In genomic region chr2:215967590-215968373, GRCh38 we compare ENCODE assay signal across 20 cellular contexts. TPM values are rescaled to one million over a fixed set of nuclear protein-coding genes. Genes with fewer than 3 reads are reported as not detected.
DNase-seq lines count a peak whose midpoint lies in the region; ATAC-seq and TF ChIP-seq lines count a peak whose summit lies in the region.
"Had no signal": no experiment of that assay in that cellular context is flagged by ENCODE, and none has a peak within 500 bp of the region (broad histone marks: within the 10 kb centered on the region; RNA-seq: fewer than 3 reads in every experiment).

No MANE protein-coding gene starts in this region.

- peaks cover 22% of the 10 kb centered on the region for H3K36me3 Mint-ChIP-seq in activated CD4-positive, alpha-beta T cell treated with anti-CD3 and anti-CD28 coated beads, Interleukin-2, amount 10 ng/mL, durations not matched to agents 24 days and 14 days (ENCODE audit: low read depth)
- H3K36me3 Mint-ChIP-seq in GM23338 (ENCODE audit: low read depth) = peaks cover 28% of the 10 kb centered on the region
- peaks cover 10% of the 10 kb centered on the region for H3K36me3 Mint-ChIP-seq in T-helper 1 cell treated with Interleukin-12 subunit alpha and Interleukin-12 subunit beta and Interleukin-4 antibody, amounts not matched to agents 30 μg/mL and 1 μg/mL, for 36 hours (ENCODE audit: low read depth)

- no peak for TF ChIP-seq CTCF in GM23338 (conservative IDR thresholded peaks at IDR 0.05; ENCODE audit: low read depth in 2 of 2)
- TF ChIP-seq CTCF in foreskin keratinocyte (conservative IDR thresholded peaks at IDR 0.05) = no peak

- H3K36me3 ChIP-seq in GM23338 (ENCODE audit: insufficient read depth) = peaks cover 4% of the 10 kb centered on the region; the same call in 1 of the 2 replicates
- H3K36me3 ChIP-seq: brain microvascular endothelial cell, lower lobe of right lung, MG63, uterus had no signal

- H3K4me3 Mint-ChIP-seq in activated CD4-positive, alpha-beta T cell treated with anti-CD3 and anti-CD28 coated beads, Interleukin-2, amount 10 ng/mL, durations not matched to agents 24 days and 14 days = no peak overlapping the region
- H3K4me3 Mint-ChIP-seq in GM23338 = no peak overlapping the region
- H3K4me3 Mint-ChIP-seq in T-helper 1 cell treated with Interleukin-12 subunit alpha and Interleukin-12 subunit beta and Interleukin-4 antibody, amounts not matched to agents 30 μg/mL and 1 μg/mL, for 36 hours = no peak overlapping the region
- H3K4me3 Mint-ChIP-seq: CD8-positive, alpha-beta T cell had no signal

- intact Hi-C loops in activated CD4-positive, alpha-beta T cell treated with anti-CD3 and anti-CD28 coated beads, Interleukin-2, amount 10 ng/mL, durations not matched to agents 24 days and 14 days (cut with micrococcal nuclease) = no loop called here

- no peaks in the 10 kb centered on the region for H3F3A ChIP-seq in GM23338 (replicated peaks; ENCODE audit: low read depth)

- H3K27ac ChIP-seq in GM23338 (ENCODE audit: low read depth) = no peak overlapping the region; the same call in 1 of the 2 replicates
- H3K27ac ChIP-seq in foreskin keratinocyte = peak overlapping the region; percentile 26
- H3K27ac ChIP-seq: brain microvascular endothelial cell, GM23248, lower lobe of right lung, uterus had no signal

- H3K9me3 Mint-ChIP-seq in activated CD4-positive, alpha-beta T cell treated with anti-CD3 and anti-CD28 coated beads, Interleukin-2, amount 10 ng/mL, durations not matched to agents 24 days and 14 days = peaks cover 14% of the 10 kb centered on the region
- H3K9me3 Mint-ChIP-seq in GM23338 = no peaks in the 10 kb centered on the region; the same call in 1 of the 3 replicates
- peaks cover 8% of the 10 kb centered on the region for H3K9me3 Mint-ChIP-seq in T-helper 1 cell treated with Interleukin-12 subunit alpha and Interleukin-12 subunit beta and Interleukin-4 antibody, amounts not matched to agents 30 μg/mL and 1 μg/mL, for 36 hours
- H3K9me3 Mint-ChIP-seq: CD8-positive, alpha-beta T cell had no signal

- H3K4me1 ChIP-seq in GM23338 (ENCODE audit: insufficient read depth) = no peaks in the 10 kb centered on the region
- peaks cover 18% of the 10 kb centered on the region for H3K4me1 ChIP-seq in foreskin keratinocyte
- H3K4me1 ChIP-seq: lower lobe of right lung, uterus had no signal

- DNase-seq in activated CD4-positive, alpha-beta T cell treated with anti-CD3 and anti-CD28 coated beads, Interleukin-2, amount 10 ng/mL, durations not matched to agents 24 days and 14 days = no peak
- DNase-seq in activated CD4-positive, alpha-beta T cell treated with anti-CD3 and anti-CD28 coated beads for 4 hours = no peak
- DNase-seq in GM23338 (ENCODE audit: low spot score) = no peak
- peak in 1 of 2 donors; percentile 18 for DNase-seq in foreskin keratinocyte
- DNase-seq in NCI-H524 (lab: John Stamatoyannopoulos, UW) = no peak
- DNase-seq: activated naive CD4-positive, alpha-beta T cell treated with anti-CD3 and anti-CD28 coated beads, Interleukin-2, amount 50 U/mL, for 16 hours; brain microvascular endothelial cell; CD8-positive, alpha-beta T cell; DND-41; GM23248; lower lobe of right lung; MG63; naive B cell; NCI-H2029 treated with DMSO at 0.1 percent for 48 hours; NCI-H526 treated with DMSO at 0.1 percent for 48 hours; uterus had no signal

- ATAC-seq in GM23338 (no peak), foreskin keratinocyte (peak; percentile 58), HG02970 (IDR thresholded peaks at IDR 0.05; ENCODE audit: low FRiP score, unreplicated experiment) (no peak), HG03139 (IDR thresholded peaks at IDR 0.05; ENCODE audit: unreplicated experiment) (no peak)
- ATAC-seq: CD8-positive, alpha-beta T cell; lower lobe of right lung had no signal

- peaks cover 62% of the 10 kb centered on the region for H3K79me2 ChIP-seq in GM23338 (replicated peaks; ENCODE audit: insufficient read depth)

- H4K20me1 ChIP-seq in GM23338 (replicated peaks; ENCODE audit: insufficient read depth) = peaks cover 24% of the 10 kb centered on the region

- no peaks in the 10 kb centered on the region for H3K9me2 ChIP-seq in GM23338 (ENCODE audit: insufficient read depth)

- no peak overlapping the region for H2AFZ ChIP-seq in GM23338
- H2AFZ ChIP-seq: GM23248 had no signal

- H3K4me2 ChIP-seq in GM23338 = no peak overlapping the region

- peak overlapping the region; percentile 80 for H3K27ac Mint-ChIP-seq in activated CD4-positive, alpha-beta T cell treated with anti-CD3 and anti-CD28 coated beads, Interleukin-2, amount 10 ng/mL, durations not matched to agents 24 days and 14 days
- peak overlapping the region; percentile 69 for H3K27ac Mint-ChIP-seq in GM23338
- peak overlapping the region; percentile 53 for H3K27ac Mint-ChIP-seq in T-helper 1 cell treated with Interleukin-12 subunit alpha and Interleukin-12 subunit beta and Interleukin-4 antibody, amounts not matched to agents 30 μg/mL and 1 μg/mL, for 36 hours
- H3K27ac Mint-ChIP-seq: CD8-positive, alpha-beta T cell had no signal

- H3K4me1 Mint-ChIP-seq in activated CD4-positive, alpha-beta T cell treated with anti-CD3 and anti-CD28 coated beads, Interleukin-2, amount 10 ng/mL, durations not matched to agents 24 days and 14 days = peaks cover 45% of the 10 kb centered on the region
- H3K4me1 Mint-ChIP-seq in GM23338 = peaks cover 4% of the 10 kb centered on the region; the same call in 2 of the 3 replicates
- H3K4me1 Mint-ChIP-seq in T-helper 1 cell treated with Interleukin-12 subunit alpha and Interleukin-12 subunit beta and Interleukin-4 antibody, amounts not matched to agents 30 μg/mL and 1 μg/mL, for 36 hours (ENCODE audit: low read depth) = peaks cover 21% of the 10 kb centered on the region

- H3K27me3 ChIP-seq in GM23338 (ENCODE audit: insufficient read depth) = no peaks in the 10 kb centered on the region
- no peaks in the 10 kb centered on the region for H3K27me3 ChIP-seq in foreskin keratinocyte
- H3K27me3 ChIP-seq: brain microvascular endothelial cell, MG63, uterus had no signal

- H3K27me3 Mint-ChIP-seq in activated CD4-positive, alpha-beta T cell treated with anti-CD3 and anti-CD28 coated beads, Interleukin-2, amount 10 ng/mL, durations not matched to agents 24 days and 14 days = no peaks in the 10 kb centered on the region
- H3K27me3 Mint-ChIP-seq in GM23338 (ENCODE audit: insufficient read depth, low read depth, poor library complexity) = peaks cover 3% of the 10 kb centered on the region
- H3K27me3 Mint-ChIP-seq in T-helper 1 cell treated with Interleukin-12 subunit alpha and Interleukin-12 subunit beta and Interleukin-4 antibody, amounts not matched to agents 30 μg/mL and 1 μg/mL, for 36 hours (ENCODE audit: low read depth) = no peaks in the 10 kb centered on the region
- H3K27me3 Mint-ChIP-seq: naive B cell had no signal

- H3K4me3 ChIP-seq in GM23338 = no peak overlapping the region
- H3K4me3 ChIP-seq: GM23248, lower lobe of right lung, MG63, skin epidermis, uterus had no signal

TF ChIP-seq in GM23338, 12 proteins besides CTCF, POLR2A, EP300 and RAD21 (continues in another document):
- no peak for TF ChIP-seq POLR2AphosphoS5 (IDR thresholded peaks at IDR 0.05; ENCODE audit: low read depth)
- TF ChIP-seq STAT1 (IDR thresholded peaks at IDR 0.05; ENCODE audit: unreplicated experiment) = no peak
- TF ChIP-seq EZH2phosphoT487 (IDR thresholded peaks at IDR 0.05; ENCODE audit: unreplicated experiment) = no peak
- no peak for TF ChIP-seq ZNF114 (CRISPR knock-in tag; IDR thresholded peaks at IDR 0.05)
- no peak for TF ChIP-seq REST (IDR thresholded peaks at IDR 0.05; ENCODE audit: unreplicated experiment)
- TF ChIP-seq JUNB (IDR thresholded peaks at IDR 0.05; ENCODE audit: unreplicated experiment) = no peak
- TF ChIP-seq ETS1 (IDR thresholded peaks at IDR 0.05) = no peak
- no peak for TF ChIP-seq CREB1 (CRISPR knock-in tag; IDR thresholded peaks at IDR 0.05; ENCODE audit: low read depth)
- TF ChIP-seq EZH2 (IDR thresholded peaks at IDR 0.05; ENCODE audit: low read depth, unreplicated experiment) = no peak
- TF ChIP-seq ZNF331 (CRISPR knock-in tag; IDR thresholded peaks at IDR 0.05; ENCODE audit: low read depth) = no peak

RNA-seq across cellular contexts. Expression of gene MREG, which starts 45.6 kb away (rescaled TPM):
- 10.6 and 10.9 TPM in 2 replicates for total RNA-seq in activated CD4-positive, alpha-beta T cell treated with anti-CD3 and anti-CD28 coated beads, Interleukin-2, amount 10 ng/mL, durations not matched to agents 24 days and 14 days
- total RNA-seq in GM23338 (2014; rRNA removed; shearing (Covaris generic)) = 25.3 and 25.8 TPM in 2 replicates
- polyA plus RNA-seq in GM23338 (2016; fragmentation: Nextera tagmentation; extraction: Ambion mirVana) (19.4 and 21.6 TPM in 2 replicates), foreskin keratinocyte (14.5 and 17.0 TPM in 2 replicates)
- 23.5 and 25.9 TPM in 2 replicates for total RNA-seq in foreskin keratinocyte
